In the genomic region with DNA sequence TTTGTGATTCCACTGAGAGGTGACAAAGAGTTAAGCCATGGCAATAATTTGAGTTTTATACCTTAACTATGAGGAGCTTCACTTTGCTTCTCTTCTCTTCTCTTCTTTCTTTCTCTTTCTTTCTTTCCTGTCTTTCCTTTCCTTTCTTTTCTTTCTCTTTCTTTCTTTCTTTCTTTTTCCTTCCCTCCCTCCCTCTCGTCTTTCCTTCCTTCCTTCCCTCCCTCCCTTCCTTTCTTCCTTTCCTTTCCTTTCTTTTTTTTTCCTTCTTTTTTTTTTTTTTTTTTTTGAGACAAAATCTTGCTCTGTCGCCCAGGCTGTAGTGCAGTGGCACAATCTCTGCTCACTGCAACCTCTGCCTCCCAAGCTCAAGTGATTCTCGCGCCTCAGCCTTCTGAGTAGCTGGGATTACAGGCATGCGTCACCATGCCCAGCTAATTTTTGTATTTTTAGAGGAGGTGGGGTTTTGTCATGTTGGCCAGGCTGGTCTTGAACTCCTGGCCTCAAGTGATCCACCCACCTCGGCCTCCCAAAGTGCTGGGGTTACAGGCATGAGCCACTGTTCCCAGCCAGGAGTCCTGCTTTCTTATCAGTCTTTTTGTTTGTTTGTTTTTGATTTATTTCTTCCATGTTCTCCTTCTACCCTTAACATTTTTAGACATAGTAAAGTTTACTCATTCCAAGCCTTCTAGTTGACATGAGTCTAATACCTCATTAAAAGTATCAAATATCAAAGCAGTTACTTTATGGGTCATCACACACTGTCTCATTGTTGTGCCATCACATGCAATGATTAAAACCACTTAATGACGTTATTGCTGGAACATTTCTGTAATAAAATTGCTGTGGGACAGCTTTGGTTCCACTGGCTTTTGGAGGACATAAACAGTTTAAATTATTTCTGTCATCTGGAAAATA, we compare ENCODE assay signal across 1 cellular context.
TF ChIP-seq lines count a peak whose summit lies in the region.

No MANE protein-coding gene starts in this region.

TF ChIP-seq in HEK293, 187 proteins besides CTCF, POLR2A, EP300 and RAD21 (continued from another document and continues in another):
- peak; percentile 82 for TF ChIP-seq ZFP37 (tag by site-specific recombination; IDR thresholded peaks at IDR 0.05)
- TF ChIP-seq, protein P1, sequence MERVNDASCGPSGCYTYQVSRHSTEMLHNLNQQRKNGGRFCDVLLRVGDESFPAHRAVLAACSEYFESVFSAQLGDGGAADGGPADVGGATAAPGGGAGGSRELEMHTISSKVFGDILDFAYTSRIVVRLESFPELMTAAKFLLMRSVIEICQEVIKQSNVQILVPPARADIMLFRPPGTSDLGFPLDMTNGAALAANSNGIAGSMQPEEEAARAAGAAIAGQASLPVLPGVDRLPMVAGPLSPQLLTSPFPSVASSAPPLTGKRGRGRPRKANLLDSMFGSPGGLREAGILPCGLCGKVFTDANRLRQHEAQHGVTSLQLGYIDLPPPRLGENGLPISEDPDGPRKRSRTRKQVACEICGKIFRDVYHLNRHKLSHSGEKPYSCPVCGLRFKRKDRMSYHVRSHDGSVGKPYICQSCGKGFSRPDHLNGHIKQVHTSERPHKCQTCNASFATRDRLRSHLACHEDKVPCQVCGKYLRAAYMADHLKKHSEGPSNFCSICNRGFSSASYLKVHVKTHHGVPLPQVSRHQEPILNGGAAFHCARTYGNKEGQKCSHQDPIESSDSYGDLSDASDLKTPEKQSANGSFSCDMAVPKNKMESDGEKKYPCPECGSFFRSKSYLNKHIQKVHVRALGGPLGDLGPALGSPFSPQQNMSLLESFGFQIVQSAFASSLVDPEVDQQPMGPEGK (tag by site-specific recombination; IDR thresholded peaks at IDR 0.05), result 0 out of 2 replicates have a peak, but pooled peaks have one; percentile 50
- TF ChIP-seq ZBTB17 (tag by site-specific recombination; IDR thresholded peaks at IDR 0.05), result peak; percentile 66
- no peak for TF ChIP-seq ZNF16 (tag by site-specific recombination; IDR thresholded peaks at IDR 0.05; ENCODE audit: low read depth)
- TF ChIP-seq MEIS1 (CRISPR knock-in tag; IDR thresholded peaks at IDR 0.05; ENCODE audit: borderline replicate concordance), result no peak
- TF ChIP-seq ZBTB10 (tag by site-specific recombination; IDR thresholded peaks at IDR 0.05), result no peak
- no peak for TF ChIP-seq ZNF302 (tag by site-specific recombination; IDR thresholded peaks at IDR 0.05; ENCODE audit: low read depth)
- TF ChIP-seq AEBP2 (tag by site-specific recombination; IDR thresholded peaks at IDR 0.05; ENCODE audit: borderline replicate concordance), result no peak
- no peak for TF ChIP-seq ZNF341 (tag by site-specific recombination; IDR thresholded peaks at IDR 0.05; ENCODE audit: low read depth)
- no peak for TF ChIP-seq ZNF248 (tag by site-specific recombination; IDR thresholded peaks at IDR 0.05)
- peak; percentile 41 for TF ChIP-seq ZNF623 (tag by site-specific recombination; IDR thresholded peaks at IDR 0.05)
- no peak for TF ChIP-seq ZNF626 (tag by site-specific recombination; IDR thresholded peaks at IDR 0.05)
- TF ChIP-seq SETDB1 (IDR thresholded peaks at IDR 0.05; ENCODE audit: insufficient read length, low read length), result no peak
- TF ChIP-seq ZFP41 (tag by site-specific recombination; IDR thresholded peaks at IDR 0.05; ENCODE audit: borderline replicate concordance), result no peak
- TF ChIP-seq ZNF629 (tag by site-specific recombination; IDR thresholded peaks at IDR 0.05), result peak; percentile 97
- TF ChIP-seq ZNF707 (tag by site-specific recombination; IDR thresholded peaks at IDR 0.05), result no peak
- TF ChIP-seq ZFHX2 (tag by site-specific recombination; conservative IDR thresholded peaks at IDR 0.05), result peak; percentile 32; the same call in 1 of the 2 replicates
- TF ChIP-seq, protein P2, sequence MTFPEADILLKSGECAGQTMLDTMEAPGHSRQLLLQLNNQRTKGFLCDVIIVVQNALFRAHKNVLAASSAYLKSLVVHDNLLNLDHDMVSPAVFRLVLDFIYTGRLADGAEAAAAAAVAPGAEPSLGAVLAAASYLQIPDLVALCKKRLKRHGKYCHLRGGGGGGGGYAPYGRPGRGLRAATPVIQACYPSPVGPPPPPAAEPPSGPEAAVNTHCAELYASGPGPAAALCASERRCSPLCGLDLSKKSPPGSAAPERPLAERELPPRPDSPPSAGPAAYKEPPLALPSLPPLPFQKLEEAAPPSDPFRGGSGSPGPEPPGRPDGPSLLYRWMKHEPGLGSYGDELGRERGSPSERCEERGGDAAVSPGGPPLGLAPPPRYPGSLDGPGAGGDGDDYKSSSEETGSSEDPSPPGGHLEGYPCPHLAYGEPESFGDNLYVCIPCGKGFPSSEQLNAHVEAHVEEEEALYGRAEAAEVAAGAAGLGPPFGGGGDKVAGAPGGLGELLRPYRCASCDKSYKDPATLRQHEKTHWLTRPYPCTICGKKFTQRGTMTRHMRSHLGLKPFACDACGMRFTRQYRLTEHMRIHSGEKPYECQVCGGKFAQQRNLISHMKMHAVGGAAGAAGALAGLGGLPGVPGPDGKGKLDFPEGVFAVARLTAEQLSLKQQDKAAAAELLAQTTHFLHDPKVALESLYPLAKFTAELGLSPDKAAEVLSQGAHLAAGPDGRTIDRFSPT (tag by site-specific recombination; IDR thresholded peaks at IDR 0.05), result peak; percentile 96
- peak; percentile 94 for TF ChIP-seq ZSCAN23 (tag by site-specific recombination; IDR thresholded peaks at IDR 0.05)
- peak; percentile 71 for TF ChIP-seq ZNF398 (tag by site-specific recombination; IDR thresholded peaks at IDR 0.05)
- TF ChIP-seq, protein P3, sequence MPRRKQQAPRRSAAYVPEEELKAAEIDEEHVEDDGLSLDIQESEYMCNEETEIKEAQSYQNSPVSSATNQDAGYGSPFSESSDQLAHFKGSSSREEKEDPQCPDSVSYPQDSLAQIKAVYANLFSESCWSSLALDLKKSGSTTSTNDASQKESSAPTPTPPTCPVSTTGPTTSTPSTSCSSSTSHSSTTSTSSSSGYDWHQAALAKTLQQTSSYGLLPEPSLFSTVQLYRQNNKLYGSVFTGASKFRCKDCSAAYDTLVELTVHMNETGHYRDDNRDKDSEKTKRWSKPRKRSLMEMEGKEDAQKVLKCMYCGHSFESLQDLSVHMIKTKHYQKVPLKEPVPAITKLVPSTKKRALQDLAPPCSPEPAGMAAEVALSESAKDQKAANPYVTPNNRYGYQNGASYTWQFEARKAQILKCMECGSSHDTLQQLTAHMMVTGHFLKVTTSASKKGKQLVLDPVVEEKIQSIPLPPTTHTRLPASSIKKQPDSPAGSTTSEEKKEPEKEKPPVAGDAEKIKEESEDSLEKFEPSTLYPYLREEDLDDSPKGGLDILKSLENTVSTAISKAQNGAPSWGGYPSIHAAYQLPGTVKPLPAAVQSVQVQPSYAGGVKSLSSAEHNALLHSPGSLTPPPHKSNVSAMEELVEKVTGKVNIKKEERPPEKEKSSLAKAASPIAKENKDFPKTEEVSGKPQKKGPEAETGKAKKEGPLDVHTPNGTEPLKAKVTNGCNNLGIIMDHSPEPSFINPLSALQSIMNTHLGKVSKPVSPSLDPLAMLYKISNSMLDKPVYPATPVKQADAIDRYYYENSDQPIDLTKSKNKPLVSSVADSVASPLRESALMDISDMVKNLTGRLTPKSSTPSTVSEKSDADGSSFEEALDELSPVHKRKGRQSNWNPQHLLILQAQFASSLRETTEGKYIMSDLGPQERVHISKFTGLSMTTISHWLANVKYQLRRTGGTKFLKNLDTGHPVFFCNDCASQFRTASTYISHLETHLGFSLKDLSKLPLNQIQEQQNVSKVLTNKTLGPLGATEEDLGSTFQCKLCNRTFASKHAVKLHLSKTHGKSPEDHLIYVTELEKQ (tag by site-specific recombination; IDR thresholded peaks at IDR 0.05; ENCODE audit: borderline replicate concordance), result peak; percentile 99
- TF ChIP-seq KLF16 (tag by site-specific recombination; IDR thresholded peaks at IDR 0.05), result no peak
- peak; percentile 95 for TF ChIP-seq KLF8 (tag by site-specific recombination; IDR thresholded peaks at IDR 0.05)
- TF ChIP-seq ZBTB48 (tag by site-specific recombination; IDR thresholded peaks at IDR 0.05), result 0 out of 2 replicates have a peak, but pooled peaks have one; percentile 25
- TF ChIP-seq ZNF664 (tag by site-specific recombination; IDR thresholded peaks at IDR 0.05), result no peak
- peak; percentile 42; the same call in 1 of the 2 replicates for TF ChIP-seq ZNF335 (tag by site-specific recombination; conservative IDR thresholded peaks at IDR 0.05)
- TF ChIP-seq, protein P4, sequence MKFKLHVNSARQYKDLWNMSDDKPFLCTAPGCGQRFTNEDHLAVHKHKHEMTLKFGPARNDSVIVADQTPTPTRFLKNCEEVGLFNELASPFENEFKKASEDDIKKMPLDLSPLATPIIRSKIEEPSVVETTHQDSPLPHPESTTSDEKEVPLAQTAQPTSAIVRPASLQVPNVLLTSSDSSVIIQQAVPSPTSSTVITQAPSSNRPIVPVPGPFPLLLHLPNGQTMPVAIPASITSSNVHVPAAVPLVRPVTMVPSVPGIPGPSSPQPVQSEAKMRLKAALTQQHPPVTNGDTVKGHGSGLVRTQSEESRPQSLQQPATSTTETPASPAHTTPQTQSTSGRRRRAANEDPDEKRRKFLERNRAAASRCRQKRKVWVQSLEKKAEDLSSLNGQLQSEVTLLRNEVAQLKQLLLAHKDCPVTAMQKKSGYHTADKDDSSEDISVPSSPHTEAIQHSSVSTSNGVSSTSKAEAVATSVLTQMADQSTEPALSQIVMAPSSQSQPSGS (tag by site-specific recombination; IDR thresholded peaks at IDR 0.05; ENCODE audit: low read depth), result peak; percentile 85; the same call in 1 of the 2 replicates
- TF ChIP-seq, protein P5, sequence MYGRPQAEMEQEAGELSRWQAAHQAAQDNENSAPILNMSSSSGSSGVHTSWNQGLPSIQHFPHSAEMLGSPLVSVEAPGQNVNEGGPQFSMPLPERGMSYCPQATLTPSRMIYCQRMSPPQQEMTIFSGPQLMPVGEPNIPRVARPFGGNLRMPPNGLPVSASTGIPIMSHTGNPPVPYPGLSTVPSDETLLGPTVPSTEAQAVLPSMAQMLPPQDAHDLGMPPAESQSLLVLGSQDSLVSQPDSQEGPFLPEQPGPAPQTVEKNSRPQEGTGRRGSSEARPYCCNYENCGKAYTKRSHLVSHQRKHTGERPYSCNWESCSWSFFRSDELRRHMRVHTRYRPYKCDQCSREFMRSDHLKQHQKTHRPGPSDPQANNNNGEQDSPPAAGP (tag by site-specific recombination; IDR thresholded peaks at IDR 0.05), result peak; percentile 75
- TF ChIP-seq ZNF350 (tag by site-specific recombination; IDR thresholded peaks at IDR 0.05), result peak; percentile 72
- peak; percentile 59; the same call in 1 of the 2 replicates for TF ChIP-seq SP3 (tag by site-specific recombination; IDR thresholded peaks at IDR 0.05)
- 0 out of 2 replicates have a peak, but pooled peaks have one; percentile 36 for TF ChIP-seq IKZF3 (tag by site-specific recombination; IDR thresholded peaks at IDR 0.05)
- no peak for TF ChIP-seq ZNF473 (tag by site-specific recombination; IDR thresholded peaks at IDR 0.05)
- no peak for TF ChIP-seq ZNF274 (IDR thresholded peaks at IDR 0.05; ENCODE audit: low read length)
- no peak for TF ChIP-seq ZNF274 (tag by site-specific recombination; IDR thresholded peaks at IDR 0.05; ENCODE audit: borderline replicate concordance)
- no peak for TF ChIP-seq ZNF548 (tag by site-specific recombination; IDR thresholded peaks at IDR 0.05)
- TF ChIP-seq ZNF785 (tag by site-specific recombination; IDR thresholded peaks at IDR 0.05), result no peak
- TF ChIP-seq GLIS2 (tag by site-specific recombination; IDR thresholded peaks at IDR 0.05), result peak; percentile 78
- peak; percentile 28; the same call in 1 of the 2 replicates for TF ChIP-seq ZNF76 (tag by site-specific recombination; IDR thresholded peaks at IDR 0.05; ENCODE audit: borderline replicate concordance, low read depth)
- peak; percentile 92 for TF ChIP-seq ZBTB21 (tag by site-specific recombination; IDR thresholded peaks at IDR 0.05)
- peak; percentile 71; the same call in 1 of the 2 replicates for TF ChIP-seq ZNF391 (tag by site-specific recombination; IDR thresholded peaks at IDR 0.05; ENCODE audit: borderline replicate concordance, low read depth)
- TF ChIP-seq ZNF624 (tag by site-specific recombination; IDR thresholded peaks at IDR 0.05), result no peak
